In the genomic region with DNA sequence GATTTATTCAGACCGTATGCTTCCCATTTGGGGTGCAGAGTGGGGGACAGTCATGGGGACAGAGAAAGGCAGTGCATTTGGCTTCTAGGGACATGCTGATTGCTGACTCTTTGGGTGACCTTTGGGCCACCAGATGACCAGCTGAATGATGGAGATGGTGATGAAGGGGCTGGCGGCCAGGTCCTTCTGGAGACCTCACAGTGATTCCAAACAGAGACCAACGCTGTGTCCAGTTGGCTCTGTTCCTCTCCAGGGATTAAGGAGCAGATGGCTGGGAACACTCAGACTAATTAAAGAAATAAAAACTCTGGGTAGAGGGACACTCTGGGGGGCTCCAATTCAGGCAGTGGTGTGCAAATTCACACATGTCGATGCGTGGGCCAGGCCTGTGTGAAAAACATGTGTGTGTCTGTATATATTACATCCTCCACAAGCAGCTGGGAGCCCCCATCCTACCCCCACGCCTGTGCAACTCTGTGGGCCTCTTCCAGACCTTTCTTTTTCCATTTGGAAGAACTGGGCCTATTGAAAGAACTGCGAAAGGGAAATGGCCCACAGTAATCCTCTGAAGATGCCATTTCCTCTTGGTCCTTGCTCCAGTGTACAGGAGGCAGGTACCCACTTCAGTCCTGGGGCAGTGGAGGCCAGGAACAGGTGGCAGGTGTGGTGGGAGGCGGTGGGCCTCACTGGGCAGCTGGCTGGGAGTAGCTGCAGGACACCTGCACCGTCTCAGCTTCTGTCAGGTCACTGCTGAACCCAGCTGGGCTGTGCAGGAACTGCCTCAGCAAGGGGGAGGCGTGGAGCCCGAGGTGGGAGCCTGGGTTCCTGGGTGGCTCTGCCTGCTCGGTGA, we compare ENCODE assay signal across 1 cellular context.
TF ChIP-seq lines count a peak whose summit lies in the region.

No MANE protein-coding gene starts in this region.

TF ChIP-seq in H1, 55 proteins besides CTCF, POLR2A, EP300 and RAD21:
- TF ChIP-seq BACH1 (IDR thresholded peaks at IDR 0.05; ENCODE audit: low read length) (no peak), KDM5A (IDR thresholded peaks at IDR 0.05; ENCODE audit: low read length) (no peak), POLR2AphosphoS5 (IDR thresholded peaks at IDR 0.05; ENCODE audit: low read depth, low read length) (no peak), SUZ12 (IDR thresholded peaks at IDR 0.05; ENCODE audit: low read length) (no peak), TBP (IDR thresholded peaks at IDR 0.05; ENCODE audit: low read depth, low read length) (no peak), NANOG (IDR thresholded peaks at IDR 0.05; ENCODE audit: insufficient read depth, low read depth, low read length, poor library complexity, severe bottlenecking) (no peak), TEAD4 (IDR thresholded peaks at IDR 0.05; ENCODE audit: low read depth, low read length) (no peak)
- TF ChIP-seq, protein P1, sequence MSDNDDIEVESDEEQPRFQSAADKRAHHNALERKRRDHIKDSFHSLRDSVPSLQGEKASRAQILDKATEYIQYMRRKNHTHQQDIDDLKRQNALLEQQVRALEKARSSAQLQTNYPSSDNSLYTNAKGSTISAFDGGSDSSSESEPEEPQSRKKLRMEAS (IDR thresholded peaks at IDR 0.05), result no peak
